1 cellular context compared by ENCODE assay signal in the genomic region with DNA sequence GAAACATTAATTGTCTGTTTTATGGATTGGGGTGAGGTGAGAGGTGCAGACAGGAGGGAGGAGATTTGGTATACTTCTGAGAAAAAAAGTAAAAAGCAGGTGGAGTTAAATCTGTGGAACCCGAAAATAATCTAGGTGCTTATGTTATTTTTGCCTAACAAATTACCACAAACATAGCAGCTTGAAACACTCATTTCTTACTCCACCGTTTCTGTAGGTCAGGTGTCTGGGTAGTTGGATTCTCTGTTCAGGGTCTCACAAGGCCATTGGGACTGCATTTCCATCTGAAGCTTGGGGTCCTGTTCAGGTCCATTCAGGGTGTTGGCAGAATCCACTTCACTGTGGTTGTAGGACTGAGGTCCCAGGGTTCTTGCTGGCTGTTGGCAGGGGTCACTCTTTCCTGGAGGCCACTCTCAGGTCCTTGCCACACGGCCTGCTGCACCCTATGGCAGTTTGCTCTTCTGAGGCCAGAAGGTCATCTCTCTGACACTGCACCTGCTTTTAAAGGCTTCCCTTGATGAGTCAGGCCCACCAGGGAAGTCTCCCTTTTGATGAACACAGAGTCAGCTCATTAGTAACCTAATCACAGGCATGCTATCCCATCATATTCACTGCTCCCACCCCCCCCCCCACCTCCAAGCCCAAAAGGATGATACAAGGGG.
TF ChIP-seq lines count a peak whose summit lies in the region.

No MANE protein-coding gene starts in this region.

TF ChIP-seq in HCT116, 20 proteins besides CTCF, POLR2A, EP300 and RAD21 (continued from another document):
- TF ChIP-seq, protein P1, sequence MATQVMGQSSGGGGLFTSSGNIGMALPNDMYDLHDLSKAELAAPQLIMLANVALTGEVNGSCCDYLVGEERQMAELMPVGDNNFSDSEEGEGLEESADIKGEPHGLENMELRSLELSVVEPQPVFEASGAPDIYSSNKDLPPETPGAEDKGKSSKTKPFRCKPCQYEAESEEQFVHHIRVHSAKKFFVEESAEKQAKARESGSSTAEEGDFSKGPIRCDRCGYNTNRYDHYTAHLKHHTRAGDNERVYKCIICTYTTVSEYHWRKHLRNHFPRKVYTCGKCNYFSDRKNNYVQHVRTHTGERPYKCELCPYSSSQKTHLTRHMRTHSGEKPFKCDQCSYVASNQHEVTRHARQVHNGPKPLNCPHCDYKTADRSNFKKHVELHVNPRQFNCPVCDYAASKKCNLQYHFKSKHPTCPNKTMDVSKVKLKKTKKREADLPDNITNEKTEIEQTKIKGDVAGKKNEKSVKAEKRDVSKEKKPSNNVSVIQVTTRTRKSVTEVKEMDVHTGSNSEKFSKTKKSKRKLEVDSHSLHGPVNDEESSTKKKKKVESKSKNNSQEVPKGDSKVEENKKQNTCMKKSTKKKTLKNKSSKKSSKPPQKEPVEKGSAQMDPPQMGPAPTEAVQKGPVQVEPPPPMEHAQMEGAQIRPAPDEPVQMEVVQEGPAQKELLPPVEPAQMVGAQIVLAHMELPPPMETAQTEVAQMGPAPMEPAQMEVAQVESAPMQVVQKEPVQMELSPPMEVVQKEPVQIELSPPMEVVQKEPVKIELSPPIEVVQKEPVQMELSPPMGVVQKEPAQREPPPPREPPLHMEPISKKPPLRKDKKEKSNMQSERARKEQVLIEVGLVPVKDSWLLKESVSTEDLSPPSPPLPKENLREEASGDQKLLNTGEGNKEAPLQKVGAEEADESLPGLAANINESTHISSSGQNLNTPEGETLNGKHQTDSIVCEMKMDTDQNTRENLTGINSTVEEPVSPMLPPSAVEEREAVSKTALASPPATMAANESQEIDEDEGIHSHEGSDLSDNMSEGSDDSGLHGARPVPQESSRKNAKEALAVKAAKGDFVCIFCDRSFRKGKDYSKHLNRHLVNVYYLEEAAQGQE (IDR thresholded peaks at IDR 0.05; ENCODE audit: low read depth): no peak
- no peak for TF ChIP-seq SP1 (IDR thresholded peaks at IDR 0.05; ENCODE audit: low read depth)
- no peak for TF ChIP-seq EZH2phosphoT487 (IDR thresholded peaks at IDR 0.05; ENCODE audit: borderline replicate concordance)
- no peak for TF ChIP-seq TCF7L2 (IDR thresholded peaks at IDR 0.05; ENCODE audit: borderline replicate concordance, extremely low read depth, insufficient read depth, insufficient read length)
- no peak for TF ChIP-seq ELF1 (IDR thresholded peaks at IDR 0.05; ENCODE audit: borderline replicate concordance, low read depth)
- no peak for TF ChIP-seq SRF (IDR thresholded peaks at IDR 0.05; ENCODE audit: low read depth)
